ENCODE assay signal across 1 cellular context in genomic region chr15:42608110-42608531, GRCh38.
A peak's percentile ranks its signal among the peaks of the same experiment; 100 is the strongest.
TF ChIP-seq lines count a peak whose summit lies in the region.

No MANE protein-coding gene starts in this region.

TF ChIP-seq in K562, 482 proteins besides CTCF, POLR2A, EP300 and RAD21:
- TF ChIP-seq KDM2B (CRISPR knock-in tag; IDR thresholded peaks at IDR 0.05) (no peak), CBFA2T3 (IDR thresholded peaks at IDR 0.05) (peak; percentile 73), IFI16 (CRISPR knock-in tag; IDR thresholded peaks at IDR 0.05) (no peak), CHAMP1 (IDR thresholded peaks at IDR 0.05) (no peak), ZNF551 (CRISPR knock-in tag; IDR thresholded peaks at IDR 0.05) (no peak), ZNF766 (CRISPR knock-in tag; conservative IDR thresholded peaks at IDR 0.05) (0 out of 2 replicates have a peak, but pooled peaks have one; percentile 30), CHD2 (IDR thresholded peaks at IDR 0.05; ENCODE audit: low read depth, low read length) (no peak), TCF3 (CRISPR knock-in tag; IDR thresholded peaks at IDR 0.05) (peak; percentile 67), SOX6 (IDR thresholded peaks at IDR 0.05) (peak; percentile 45; the same call in 1 of the 2 replicates), CTBP1 (IDR thresholded peaks at IDR 0.05; ENCODE audit: borderline replicate concordance) (0 out of 2 replicates have a peak, but pooled peaks have one; percentile 17), ARID1B (IDR thresholded peaks at IDR 0.05) (peak; percentile 62), TAL1 (IDR thresholded peaks at IDR 0.05) (peak; percentile 57; the same call in 1 of the 2 replicates), TEAD4 (IDR thresholded peaks at IDR 0.05; ENCODE audit: low read length) (peak; percentile 78; the same call in 1 of the 2 replicates), TEAD4 (CRISPR knock-in tag; IDR thresholded peaks at IDR 0.05; ENCODE audit: borderline replicate concordance) (no peak), ZNF830 (CRISPR knock-in tag; IDR thresholded peaks at IDR 0.05) (no peak), CBFA2T2 (conservative IDR thresholded peaks at IDR 0.05) (peak; percentile 52; the same call in 1 of the 2 replicates), CUX1 (CRISPR knock-in tag; IDR thresholded peaks at IDR 0.05) (no peak), ZSCAN29 (IDR thresholded peaks at IDR 0.05) (no peak), HMBOX1 (IDR thresholded peaks at IDR 0.05) (peak; percentile 70)
